In the genomic region with DNA sequence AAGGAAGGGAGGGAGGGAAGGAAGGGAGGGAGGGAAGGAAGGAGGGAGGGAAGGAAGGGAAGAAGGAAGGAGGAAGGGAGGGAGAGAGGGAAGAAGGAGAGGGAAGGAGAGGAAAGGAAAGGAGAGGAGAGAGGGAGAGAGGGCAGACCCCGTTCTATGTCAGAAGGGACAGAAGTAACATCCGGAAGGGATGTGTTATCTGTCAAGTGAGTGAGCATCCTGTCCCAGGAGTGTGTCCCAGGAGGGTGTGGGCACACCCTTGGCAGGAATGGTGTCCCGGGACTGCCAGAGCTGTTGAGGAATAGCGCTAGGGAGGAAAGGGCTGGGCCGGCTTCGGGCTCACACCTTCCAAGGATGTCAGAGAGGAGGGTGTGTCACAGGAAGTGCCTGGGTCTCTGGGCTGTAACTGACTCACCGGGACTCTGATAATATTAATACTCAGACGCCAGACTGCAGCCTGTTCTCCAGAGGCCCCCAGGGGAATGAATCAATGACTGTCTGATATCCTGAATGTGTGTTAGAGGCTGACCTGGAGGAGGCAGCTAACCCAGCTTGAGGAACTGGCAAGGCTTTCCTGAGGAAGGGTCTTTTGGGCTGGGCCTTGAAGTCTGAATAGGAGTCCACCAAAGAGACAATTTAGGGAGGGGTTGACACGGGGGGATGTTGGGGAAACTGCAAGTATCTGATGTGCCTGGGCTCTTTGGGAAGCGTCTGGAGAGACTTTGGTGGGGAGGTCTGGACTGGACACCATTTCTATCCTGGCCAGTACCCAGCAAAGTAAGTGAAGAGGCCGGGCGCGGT, we compare ENCODE assay signal across 1 cellular context.
A peak's percentile ranks its signal among the peaks of the same experiment; 100 is the strongest.
TF ChIP-seq lines count a peak whose summit lies in the region.

No MANE protein-coding gene starts in this region.

TF ChIP-seq in K562, 482 proteins besides CTCF, POLR2A, EP300 and RAD21 (continued from another document):
- TF ChIP-seq CTBP1 (IDR thresholded peaks at IDR 0.05; ENCODE audit: borderline replicate concordance) (peak; percentile 75; the same call in 1 of the 2 replicates), ZNF184 (CRISPR knock-in tag; IDR thresholded peaks at IDR 0.05) (no peak)
